ENCODE assay signal across 10 cellular contexts in the genomic region with DNA sequence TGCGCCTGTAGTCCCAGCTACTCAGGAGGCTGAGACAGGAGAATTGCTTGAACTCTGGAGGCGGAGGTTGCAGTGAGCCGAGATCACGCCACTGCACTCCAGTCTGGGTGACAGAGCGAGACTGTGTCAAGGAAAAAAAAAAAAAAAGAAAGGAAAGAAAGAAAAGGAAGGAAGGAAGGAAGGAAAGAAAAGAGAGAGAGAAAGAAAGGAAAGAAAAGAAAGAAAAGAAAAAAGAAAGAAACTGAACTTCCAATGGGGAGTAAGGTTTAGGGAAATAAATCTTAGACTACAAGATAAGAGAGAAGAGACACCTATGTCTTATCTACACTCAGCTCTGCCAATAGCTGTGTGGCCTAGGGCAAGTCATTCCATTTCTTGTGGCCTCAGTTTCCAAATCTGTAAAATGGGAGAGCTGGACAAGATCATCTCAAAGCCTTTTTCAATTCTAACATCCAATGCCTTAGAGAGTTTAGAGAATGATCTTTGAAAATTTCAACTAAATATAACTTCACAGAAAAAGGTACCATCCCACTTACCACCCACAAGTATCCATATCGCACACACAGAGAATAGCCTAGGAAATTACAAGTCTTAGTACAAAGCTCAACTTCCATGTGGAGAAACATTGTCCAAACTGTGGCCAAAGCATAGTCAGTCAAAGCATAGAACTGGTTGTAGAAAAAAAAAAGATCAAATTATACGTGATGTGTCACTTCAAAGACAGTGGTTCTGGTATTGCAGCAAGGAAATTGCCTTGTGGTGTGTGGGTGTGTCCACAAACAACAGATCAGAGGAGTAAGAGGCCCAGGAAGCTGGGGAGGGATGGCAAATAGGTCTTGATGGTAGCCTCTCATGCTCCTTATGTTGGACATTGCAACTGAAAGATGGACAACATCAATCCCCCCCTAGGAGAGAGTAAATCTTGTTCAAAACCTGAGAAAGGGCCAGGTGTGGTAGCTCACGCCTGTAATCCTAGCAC. TPM values are rescaled to one million over a fixed set of nuclear protein-coding genes. Genes with fewer than 3 reads are reported as not detected.
A peak's percentile ranks its signal among the peaks of the same experiment; 100 is the strongest.
DNase-seq lines count a peak whose midpoint lies in the region; ATAC-seq and TF ChIP-seq lines count a peak whose summit lies in the region.
"Had no signal": no experiment of that assay in that cellular context is flagged by ENCODE, and none has a peak within 500 bp of the region (broad histone marks: within the 10 kb centered on the region; RNA-seq: fewer than 3 reads in every experiment).

No MANE protein-coding gene starts in this region.

- no peak for TF ChIP-seq CTCF in mucosa of descending colon (IDR thresholded peaks at IDR 0.05)
- TF ChIP-seq CTCF in hepatocyte (IDR thresholded peaks at IDR 0.05; ENCODE audit: poor library complexity) = no peak

- intact Hi-C loops in activated T-helper 2 cell treated with anti-CD3 and anti-CD28 coated beads, Interferon-gamma antibody, Interleukin-2, Interleukin-4, amounts not matched to agents 10 μg/mL and 5 μg/mL and 100 μg/mL, durations not matched to agents 14 hours and 24 hours and 36 hours (cut with micrococcal nuclease) = no loop called here
- intact Hi-C loops in mucosa of descending colon (cut with DNase I, micrococcal nuclease) = no loop called here

- WGBS in hepatocyte (ENCODE audit: low lambda C conversion rate, missing lambda C conversion rate) = 91% methylated on average over 8 of the region's 8 CpGs

- peaks cover 9% of the 10 kb centered on the region for H3K27me3 Mint-ChIP-seq in activated T-helper 2 cell treated with anti-CD3 and anti-CD28 coated beads, Interferon-gamma antibody, Interleukin-2, Interleukin-4, amounts not matched to agents 10 μg/mL and 5 μg/mL and 100 μg/mL, durations not matched to agents 14 hours and 24 hours and 36 hours (ENCODE audit: low read depth)

- H3K4me3 ChIP-seq in MG63 (no peak overlapping the region), mucosa of descending colon (no peak overlapping the region), hepatocyte (no peak overlapping the region)
- H3K4me3 ChIP-seq: smooth muscle cell had no signal

- H3K4me3 Mint-ChIP-seq in activated T-helper 2 cell treated with anti-CD3 and anti-CD28 coated beads, Interferon-gamma antibody, Interleukin-2, Interleukin-4, amounts not matched to agents 10 μg/mL and 5 μg/mL and 100 μg/mL, durations not matched to agents 14 hours and 24 hours and 36 hours (ENCODE audit: low read depth) = no peak overlapping the region

- H3K9me2 ChIP-seq in hepatocyte (replicated peaks; ENCODE audit: insufficient read depth) = no peaks in the 10 kb centered on the region

- no peak overlapping the region for H2AFZ ChIP-seq in hepatocyte

- H3K4me1 ChIP-seq in mucosa of descending colon (ENCODE audit: low read depth) (no peaks in the 10 kb centered on the region), hepatocyte (ENCODE audit: insufficient read depth) (no peaks in the 10 kb centered on the region)

- no peak overlapping the region for H3K27ac Mint-ChIP-seq in activated T-helper 2 cell treated with anti-CD3 and anti-CD28 coated beads, Interferon-gamma antibody, Interleukin-2, Interleukin-4, amounts not matched to agents 10 μg/mL and 5 μg/mL and 100 μg/mL, durations not matched to agents 14 hours and 24 hours and 36 hours

- H3K4me2 ChIP-seq in hepatocyte = no peak overlapping the region
- H3K4me2 ChIP-seq: smooth muscle cell had no signal

- H3K27me3 ChIP-seq in MG63 (no peaks in the 10 kb centered on the region), hepatocyte (no peaks in the 10 kb centered on the region)

- no peaks in the 10 kb centered on the region for H3K36me3 Mint-ChIP-seq in activated T-helper 2 cell treated with anti-CD3 and anti-CD28 coated beads, Interferon-gamma antibody, Interleukin-2, Interleukin-4, amounts not matched to agents 10 μg/mL and 5 μg/mL and 100 μg/mL, durations not matched to agents 14 hours and 24 hours and 36 hours (ENCODE audit: low read depth)

- peak; percentile 37 for DNase-seq in Daoy (ENCODE audit: low read depth)
- DNase-seq in MG63 = peak; percentile 13
- DNase-seq in activated T-helper 2 cell treated with anti-CD3 and anti-CD28 coated beads, Interferon-gamma antibody, Interleukin-2, Interleukin-4, amounts not matched to agents 10 μg/mL and 5 μg/mL and 100 μg/mL, durations not matched to agents 14 hours and 24 hours and 36 hours (ENCODE audit: low spot score) = peak; percentile 38
- no peak for DNase-seq in mucosa of descending colon
- no peak for DNase-seq in NCI-H524 (lab: John Stamatoyannopoulos, UW)
- DNase-seq in NCI-H82 treated with DMSO at 0.1 percent for 48 hours (lab: John Stamatoyannopoulos, UW; ENCODE audit: unreplicated experiment) = no peak
- DNase-seq in A172 (ENCODE audit: low spot score) = no peak
- DNase-seq in hepatocyte (ENCODE audit: low spot score) = no peak
- DNase-seq: NCI-H2107 had no signal

- H3K4me1 Mint-ChIP-seq in activated T-helper 2 cell treated with anti-CD3 and anti-CD28 coated beads, Interferon-gamma antibody, Interleukin-2, Interleukin-4, amounts not matched to agents 10 μg/mL and 5 μg/mL and 100 μg/mL, durations not matched to agents 14 hours and 24 hours and 36 hours (ENCODE audit: low read depth) = peaks cover 21% of the 10 kb centered on the region

- no peaks in the 10 kb centered on the region for H3K79me2 ChIP-seq in hepatocyte

- no peak overlapping the region for H3K27ac ChIP-seq in hepatocyte

- peak; percentile 37 for ATAC-seq in mucosa of descending colon

- H3K9me3 ChIP-seq in MG63 (no peaks in the 10 kb centered on the region), mucosa of descending colon (no peaks in the 10 kb centered on the region), hepatocyte (ENCODE audit: low read depth) (no peaks in the 10 kb centered on the region)

- H3K36me3 ChIP-seq in MG63 (no peaks in the 10 kb centered on the region), mucosa of descending colon (ENCODE audit: low read depth) (no peaks in the 10 kb centered on the region), hepatocyte (replicated peaks; ENCODE audit: insufficient read depth, low read depth) (no peaks in the 10 kb centered on the region)

- H3K9me3 Mint-ChIP-seq in activated T-helper 2 cell treated with anti-CD3 and anti-CD28 coated beads, Interferon-gamma antibody, Interleukin-2, Interleukin-4, amounts not matched to agents 10 μg/mL and 5 μg/mL and 100 μg/mL, durations not matched to agents 14 hours and 24 hours and 36 hours = no peaks in the 10 kb centered on the region

- no peaks in the 10 kb centered on the region for H4K20me1 ChIP-seq in hepatocyte (ENCODE audit: insufficient read depth, poor library complexity, severe bottlenecking)

RNA-seq across cellular contexts. Expression of a gene that starts 42.4 kb away (rescaled TPM):
- not detected in 2 replicates for total RNA-seq in Daoy (2014; rRNA removed; shearing (Covaris generic))
- total RNA-seq in MG63 (2014; rRNA removed; shearing (Covaris generic); ENCODE audit: low replicate concordance) = not detected in 2 replicates
- 0.09 TPM in 2 replicates for total RNA-seq in activated T-helper 2 cell treated with anti-CD3 and anti-CD28 coated beads, Interferon-gamma antibody, Interleukin-2, Interleukin-4, amounts not matched to agents 10 μg/mL and 5 μg/mL and 100 μg/mL, durations not matched to agents 14 hours and 24 hours and 36 hours
- total RNA-seq in mucosa of descending colon = under 1 TPM in 1 of 3 donors, not detected in 2; 0.17 TPM
- total RNA-seq in A172 (2014; rRNA removed; shearing (Covaris generic)) = not detected in 2 replicates
- 2.5 and 4.0 TPM in 2 replicates for total RNA-seq in hepatocyte
- 1.3 and 2.2 TPM in 2 replicates for polyA plus RNA-seq in hepatocyte
- polyA plus RNA-seq: smooth muscle cell had no signal

Comparison
In these comparisons a context has a peak if more than half of its experiments do, and no peak if none do; other contexts are left out.
1. DNase-seq: peak in Daoy (single experiment), MG63 (single experiment) and activated T-helper 2 cell treated with anti-CD3 and anti-CD28 coated beads, Interferon-gamma antibody, Interleukin-2, Interleukin-4, amounts not matched to agents 10 μg/mL and 5 μg/mL and 100 μg/mL, durations not matched to agents 14 hours and 24 hours and 36 hours (single experiment); none in mucosa of descending colon (0 of 3), NCI-H524 (0 of 2), NCI-H82 treated with DMSO at 0.1 percent for 48 hours (single experiment), A172 (single experiment) and hepatocyte (single experiment).